8 cellular contexts compared by ENCODE assay signal in genomic region chr6:128882560-128882959, GRCh38. TPM values are rescaled to one million over a fixed set of nuclear protein-coding genes. Genes with fewer than 3 reads are reported as not detected.
DNase-seq lines count a peak whose midpoint lies in the region; ATAC-seq and TF ChIP-seq lines count a peak whose summit lies in the region.

No MANE protein-coding gene starts in this region.

- no peaks in the 10 kb centered on the region for H3K36me3 ChIP-seq in osteoblast (ENCODE audit: insufficient read depth, low read length)

- no peaks in the 10 kb centered on the region for H3K9me3 ChIP-seq in osteoblast (ENCODE audit: low read depth, low read length)

- H3K4me1 ChIP-seq in osteoblast (ENCODE audit: insufficient read depth, low read length), result peaks cover 5% of the 10 kb centered on the region

- ATAC-seq in GM19395 (IDR thresholded peaks at IDR 0.05; ENCODE audit: unreplicated experiment) (no peak), HG02571 (IDR thresholded peaks at IDR 0.05; ENCODE audit: unreplicated experiment) (no peak), HG03521 (IDR thresholded peaks at IDR 0.05; ENCODE audit: unreplicated experiment) (no peak)

- H3K27ac ChIP-seq in osteoblast (ENCODE audit: low read depth, low read length), result no peak overlapping the region

- H3K4me3 ChIP-seq in fibroblast of villous mesenchyme (ENCODE audit: low read depth, low read length) (peak overlapping the region; percentile 79), osteoblast (ENCODE audit: insufficient read depth, low read length) (peak overlapping the region; percentile 76)

- no peak for TF ChIP-seq CTCF in fibroblast of villous mesenchyme (IDR thresholded peaks at IDR 0.05; ENCODE audit: insufficient read depth, low read depth, low read length)
- no peak for TF ChIP-seq CTCF in osteoblast (IDR thresholded peaks at IDR 0.05; ENCODE audit: extremely low read depth, low read depth, low read length)

- no peaks in the 10 kb centered on the region for H3K79me2 ChIP-seq in osteoblast (ENCODE audit: insufficient read depth, low read length)

- DNase-seq in AG08395 (ENCODE audit: low spot score), result peak; percentile 28
- peak; percentile 12 for DNase-seq in NCI-H69 (lab: John Stamatoyannopoulos, UW)
- DNase-seq in fibroblast of villous mesenchyme (ENCODE audit: low read depth), result no peak
- DNase-seq in osteoblast (ENCODE audit: insufficient read length, low spot score, missing footprints), result peak; percentile 8
- DNase-seq in NCI-H2081 treated with DMSO at 0.1 percent for 48 hours (lab: John Stamatoyannopoulos, UW), result no peak

- peak overlapping the region; percentile 85 for H3K4me2 ChIP-seq in osteoblast (ENCODE audit: insufficient read depth, low read length)

- peak overlapping the region; percentile 96 for H2AFZ ChIP-seq in osteoblast (ENCODE audit: low read length)

- H3K27me3 ChIP-seq in osteoblast (ENCODE audit: insufficient read depth, low read length), result no peaks in the 10 kb centered on the region

- no peaks in the 10 kb centered on the region for H4K20me1 ChIP-seq in osteoblast (ENCODE audit: insufficient read depth, low read length)

RNA-seq across cellular contexts. Expression of gene LAMA2, which starts 0.4 kb away (rescaled TPM):
- total RNA-seq in fibroblast of villous mesenchyme (40.2 and 49.6 TPM in 2 replicates), osteoblast (3.5 and 9.4 TPM in 2 replicates)

Comparison
In these comparisons a context has a peak if more than half of its experiments do, and no peak if none do; other contexts are left out.
1. DNase-seq: peak in AG08395 (single experiment), NCI-H69 (single experiment) and osteoblast (single experiment); none in fibroblast of villous mesenchyme (single experiment) and NCI-H2081 treated with DMSO at 0.1 percent for 48 hours (single experiment).